1 cellular context compared by ENCODE assay signal in genomic region chr19:2240881-2241760, GRCh38.
TF ChIP-seq lines count a peak whose summit lies in the region.

No MANE protein-coding gene starts in this region.

TF ChIP-seq in WTC11, 78 proteins besides CTCF, POLR2A, EP300 and RAD21 (continued from another document):
- TF ChIP-seq CDX4 (CRISPR knock-in tag; IDR thresholded peaks at IDR 0.05; ENCODE audit: borderline replicate concordance), result no peak
- TF ChIP-seq ZNF425 (CRISPR knock-in tag; conservative IDR thresholded peaks at IDR 0.05), result no peak
- TF ChIP-seq FOXP1 (CRISPR knock-in tag; IDR thresholded peaks at IDR 0.05; ENCODE audit: borderline replicate concordance), result no peak
- no peak for TF ChIP-seq ZBTB43 (CRISPR knock-in tag; IDR thresholded peaks at IDR 0.05)
